ENCODE assay signal across 1 cellular context in genomic region chr1:19311931-19312781, GRCh38.
TF ChIP-seq lines count a peak whose summit lies in the region.

Gene AKR7A2 (minus strand): TSS chr1:19312144. CDS start chr1:19312124, 20 bp downstream.
Gene SLC66A1 (plus strand): TSS chr1:19312326. CDS start chr1:19317678, 5,352 bp downstream.

TF ChIP-seq in HepG2, 621 proteins besides CTCF, POLR2A, EP300 and RAD21 (continued from another document and continues in another):
- TF ChIP-seq ZNF549 (CRISPR knock-in tag; IDR thresholded peaks at IDR 0.05), result 0 out of 2 replicates have a peak, but pooled peaks have one; percentile 32
- TF ChIP-seq ZIK1 (CRISPR knock-in tag; IDR thresholded peaks at IDR 0.05; ENCODE audit: borderline replicate concordance, low read depth), result peak; percentile 85
- TF ChIP-seq SYNCRIP (IDR thresholded peaks at IDR 0.05; ENCODE audit: insufficient read depth, low read depth, low read length), result no peak
- peak; percentile 66; the same call in 1 of the 2 replicates for TF ChIP-seq BATF2 (CRISPR knock-in tag; IDR thresholded peaks at IDR 0.05)
- TF ChIP-seq TRAFD1 (CRISPR knock-in tag; IDR thresholded peaks at IDR 0.05; ENCODE audit: borderline replicate concordance), result no peak
- no peak for TF ChIP-seq GMEB2 (CRISPR knock-in tag; IDR thresholded peaks at IDR 0.05; ENCODE audit: low read depth)
- no peak; the same call in 1 of the 2 replicates for TF ChIP-seq ZNF383 (CRISPR knock-in tag; IDR thresholded peaks at IDR 0.05; ENCODE audit: borderline replicate concordance)
- no peak for TF ChIP-seq ZNF335 (CRISPR knock-in tag; IDR thresholded peaks at IDR 0.05)
- no peak for TF ChIP-seq HMG20B (CRISPR knock-in tag; conservative IDR thresholded peaks at IDR 0.05)
- TF ChIP-seq ZNF652 (CRISPR knock-in tag; IDR thresholded peaks at IDR 0.05; ENCODE audit: borderline replicate concordance, low read depth), result no peak
- peak; percentile 88 for TF ChIP-seq ZNF776 (CRISPR knock-in tag; IDR thresholded peaks at IDR 0.05)
- TF ChIP-seq KLF16 (CRISPR knock-in tag; IDR thresholded peaks at IDR 0.05), result peak in 1 of 2 experiments; percentile 56; a peak in 2 of 4 replicates
- TF ChIP-seq ZNF749 (CRISPR knock-in tag; IDR thresholded peaks at IDR 0.05; ENCODE audit: borderline replicate concordance), result no peak
- TF ChIP-seq TBL1XR1 (IDR thresholded peaks at IDR 0.05; ENCODE audit: borderline replicate concordance, low read length, partially characterized antibody), result no peak
- TF ChIP-seq MTA1 (CRISPR knock-in tag; IDR thresholded peaks at IDR 0.05; ENCODE audit: borderline replicate concordance), result no peak; the same call in 1 of the 2 replicates
- TF ChIP-seq JUN (CRISPR knock-in tag; IDR thresholded peaks at IDR 0.05), result no peak
- TF ChIP-seq SP5 (CRISPR knock-in tag; IDR thresholded peaks at IDR 0.05; ENCODE audit: borderline replicate concordance, low read depth), result peak; percentile 27; the same call in 1 of the 2 replicates
- 0 out of 2 replicates have a peak, but pooled peaks have one; percentile 15 for TF ChIP-seq KMT2A (CRISPR knock-in tag; IDR thresholded peaks at IDR 0.05)
- TF ChIP-seq SKIL (CRISPR knock-in tag; IDR thresholded peaks at IDR 0.05; ENCODE audit: borderline replicate concordance), result no peak; the same call in 1 of the 2 replicates
- TF ChIP-seq ZNF546 (CRISPR knock-in tag; conservative IDR thresholded peaks at IDR 0.05), result peak; percentile 52; the same call in 1 of the 2 replicates
- no peak for TF ChIP-seq ZFP37 (CRISPR knock-in tag; IDR thresholded peaks at IDR 0.05; ENCODE audit: borderline replicate concordance)
- no peak for TF ChIP-seq ZNF503 (CRISPR knock-in tag; IDR thresholded peaks at IDR 0.05)
- peak; percentile 51; the same call in 1 of the 2 replicates for TF ChIP-seq GABPB1 (CRISPR knock-in tag; IDR thresholded peaks at IDR 0.05)
- no peak for TF ChIP-seq ZNF781 (CRISPR knock-in tag; IDR thresholded peaks at IDR 0.05; ENCODE audit: borderline replicate concordance, not compliant biosample characterization)
- no peak; the same call in 1 of the 2 replicates for TF ChIP-seq KLF15 (CRISPR knock-in tag; IDR thresholded peaks at IDR 0.05; ENCODE audit: borderline replicate concordance)
- TF ChIP-seq JARID2 (CRISPR knock-in tag; IDR thresholded peaks at IDR 0.05; ENCODE audit: insufficient replicate concordance), result peak; percentile 54
- TF ChIP-seq ZBTB25 (CRISPR knock-in tag; IDR thresholded peaks at IDR 0.05), result no peak
- 0 out of 2 replicates have a peak, but pooled peaks have one; percentile 68 for TF ChIP-seq HNRNPL (IDR thresholded peaks at IDR 0.05; ENCODE audit: low read depth, low read length)
- TF ChIP-seq GATAD1 (CRISPR knock-in tag; IDR thresholded peaks at IDR 0.05), result peak; percentile 38
- peak; percentile 38 for TF ChIP-seq PAXIP1 (CRISPR knock-in tag; conservative IDR thresholded peaks at IDR 0.05)
- no peak for TF ChIP-seq THAP9 (CRISPR knock-in tag; IDR thresholded peaks at IDR 0.05; ENCODE audit: borderline replicate concordance)
- peak; percentile 45; the same call in 1 of the 2 replicates for TF ChIP-seq ZBTB14 (CRISPR knock-in tag; IDR thresholded peaks at IDR 0.05)
